Comparison of ENCODE assay signal across 1 cellular context in the genomic region with DNA sequence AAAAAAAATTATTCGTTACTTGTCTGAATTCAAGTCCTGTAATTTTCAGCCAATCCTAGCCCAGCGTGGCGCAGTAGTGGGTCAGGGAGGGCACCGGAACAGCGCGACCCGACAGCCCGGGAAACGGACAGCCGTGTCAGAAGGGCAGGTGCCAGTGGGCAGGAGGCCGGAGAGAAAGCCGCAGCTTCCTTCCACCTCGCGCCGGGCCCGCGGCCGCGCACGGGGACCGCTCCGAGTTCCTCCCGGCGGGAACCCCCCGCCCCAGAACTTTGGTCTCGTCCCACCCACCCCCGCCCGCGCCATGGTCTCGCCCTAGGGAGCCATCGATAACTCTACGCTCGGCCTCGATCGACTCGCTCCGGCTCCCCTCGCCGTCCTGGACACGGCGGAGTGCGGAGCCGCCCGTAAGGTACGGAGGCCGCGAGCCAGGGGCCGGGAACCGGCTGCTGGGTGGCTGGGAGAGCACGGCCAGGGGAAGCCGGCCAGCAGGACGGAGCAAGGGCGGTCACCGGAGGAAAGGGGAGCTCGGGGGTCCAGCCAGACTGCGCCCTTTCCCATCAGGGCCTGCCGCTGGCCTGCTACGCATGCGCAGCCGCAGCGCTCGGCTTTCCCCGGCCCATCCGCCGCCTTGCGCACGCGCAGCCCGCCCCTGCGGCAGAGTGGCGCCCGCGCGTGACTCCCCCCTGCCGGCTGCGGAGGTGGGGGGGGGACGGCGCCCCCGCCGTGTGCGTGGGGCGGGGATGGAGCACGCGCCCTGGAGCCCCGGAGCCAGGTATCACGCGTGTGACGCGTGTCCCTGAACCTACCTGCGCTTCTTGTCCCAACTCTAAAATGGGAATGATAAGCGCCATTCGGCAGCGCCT.
TF ChIP-seq lines count a peak whose summit lies in the region.

A gene with protein sequence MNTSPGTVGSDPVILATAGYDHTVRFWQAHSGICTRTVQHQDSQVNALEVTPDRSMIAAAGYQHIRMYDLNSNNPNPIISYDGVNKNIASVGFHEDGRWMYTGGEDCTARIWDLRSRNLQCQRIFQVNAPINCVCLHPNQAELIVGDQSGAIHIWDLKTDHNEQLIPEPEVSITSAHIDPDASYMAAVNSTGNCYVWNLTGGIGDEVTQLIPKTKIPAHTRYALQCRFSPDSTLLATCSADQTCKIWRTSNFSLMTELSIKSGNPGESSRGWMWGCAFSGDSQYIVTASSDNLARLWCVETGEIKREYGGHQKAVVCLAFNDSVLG (plus strand): TSS at position 351 of the 863 bp plus-strand sequence. CDS start 632 bp downstream, outside the sequence.

TF ChIP-seq in HepG2, 621 proteins besides CTCF, POLR2A, EP300 and RAD21 (continued from another document and continues in another):
- TF ChIP-seq, protein P1, sequence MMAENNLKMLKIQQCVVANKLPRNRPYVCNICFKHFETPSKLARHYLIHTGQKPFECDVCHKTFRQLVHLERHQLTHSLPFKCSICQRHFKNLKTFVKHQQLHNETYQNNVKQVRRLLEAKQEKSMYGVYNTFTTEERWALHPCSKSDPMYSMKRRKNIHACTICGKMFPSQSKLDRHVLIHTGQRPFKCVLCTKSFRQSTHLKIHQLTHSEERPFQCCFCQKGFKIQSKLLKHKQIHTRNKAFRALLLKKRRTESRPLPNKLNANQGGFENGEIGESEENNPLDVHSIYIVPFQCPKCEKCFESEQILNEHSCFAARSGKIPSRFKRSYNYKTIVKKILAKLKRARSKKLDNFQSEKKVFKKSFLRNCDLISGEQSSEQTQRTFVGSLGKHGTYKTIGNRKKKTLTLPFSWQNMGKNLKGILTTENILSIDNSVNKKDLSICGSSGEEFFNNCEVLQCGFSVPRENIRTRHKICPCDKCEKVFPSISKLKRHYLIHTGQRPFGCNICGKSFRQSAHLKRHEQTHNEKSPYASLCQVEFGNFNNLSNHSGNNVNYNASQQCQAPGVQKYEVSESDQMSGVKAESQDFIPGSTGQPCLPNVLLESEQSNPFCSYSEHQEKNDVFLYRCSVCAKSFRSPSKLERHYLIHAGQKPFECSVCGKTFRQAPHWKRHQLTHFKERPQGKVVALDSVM (CRISPR knock-in tag; IDR thresholded peaks at IDR 0.05): peak; percentile 64; the same call in 1 of the 2 replicates
- TF ChIP-seq, protein P2, sequence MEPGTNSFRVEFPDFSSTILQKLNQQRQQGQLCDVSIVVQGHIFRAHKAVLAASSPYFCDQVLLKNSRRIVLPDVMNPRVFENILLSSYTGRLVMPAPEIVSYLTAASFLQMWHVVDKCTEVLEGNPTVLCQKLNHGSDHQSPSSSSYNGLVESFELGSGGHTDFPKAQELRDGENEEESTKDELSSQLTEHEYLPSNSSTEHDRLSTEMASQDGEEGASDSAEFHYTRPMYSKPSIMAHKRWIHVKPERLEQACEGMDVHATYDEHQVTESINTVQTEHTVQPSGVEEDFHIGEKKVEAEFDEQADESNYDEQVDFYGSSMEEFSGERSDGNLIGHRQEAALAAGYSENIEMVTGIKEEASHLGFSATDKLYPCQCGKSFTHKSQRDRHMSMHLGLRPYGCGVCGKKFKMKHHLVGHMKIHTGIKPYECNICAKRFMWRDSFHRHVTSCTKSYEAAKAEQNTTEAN (CRISPR knock-in tag; conservative IDR thresholded peaks at IDR 0.05): no peak; the same call in 1 of the 2 replicates
- TF ChIP-seq, protein P3, sequence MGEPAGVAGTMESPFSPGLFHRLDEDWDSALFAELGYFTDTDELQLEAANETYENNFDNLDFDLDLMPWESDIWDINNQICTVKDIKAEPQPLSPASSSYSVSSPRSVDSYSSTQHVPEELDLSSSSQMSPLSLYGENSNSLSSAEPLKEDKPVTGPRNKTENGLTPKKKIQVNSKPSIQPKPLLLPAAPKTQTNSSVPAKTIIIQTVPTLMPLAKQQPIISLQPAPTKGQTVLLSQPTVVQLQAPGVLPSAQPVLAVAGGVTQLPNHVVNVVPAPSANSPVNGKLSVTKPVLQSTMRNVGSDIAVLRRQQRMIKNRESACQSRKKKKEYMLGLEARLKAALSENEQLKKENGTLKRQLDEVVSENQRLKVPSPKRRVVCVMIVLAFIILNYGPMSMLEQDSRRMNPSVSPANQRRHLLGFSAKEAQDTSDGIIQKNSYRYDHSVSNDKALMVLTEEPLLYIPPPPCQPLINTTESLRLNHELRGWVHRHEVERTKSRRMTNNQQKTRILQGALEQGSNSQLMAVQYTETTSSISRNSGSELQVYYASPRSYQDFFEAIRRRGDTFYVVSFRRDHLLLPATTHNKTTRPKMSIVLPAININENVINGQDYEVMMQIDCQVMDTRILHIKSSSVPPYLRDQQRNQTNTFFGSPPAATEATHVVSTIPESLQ (CRISPR knock-in tag; conservative IDR thresholded peaks at IDR 0.05): no peak
- TF ChIP-seq ZNF224 (CRISPR knock-in tag; IDR thresholded peaks at IDR 0.05) (peak; percentile 55), ZNF33A (CRISPR knock-in tag; IDR thresholded peaks at IDR 0.05; ENCODE audit: borderline replicate concordance) (no peak), DR1 (CRISPR knock-in tag; IDR thresholded peaks at IDR 0.05) (peak; percentile 58; the same call in 1 of the 2 replicates), NFE2 (CRISPR knock-in tag; IDR thresholded peaks at IDR 0.05) (no peak), KDM1A (CRISPR knock-in tag; IDR thresholded peaks at IDR 0.05) (no peak), SP1 (IDR thresholded peaks at IDR 0.05) (no peak), SP1 (CRISPR knock-in tag; IDR thresholded peaks at IDR 0.05) (0 out of 2 replicates have a peak, but pooled peaks have one; percentile 42), GABPB1 (CRISPR knock-in tag; IDR thresholded peaks at IDR 0.05) (peak; percentile 85), KMT2A (CRISPR knock-in tag; IDR thresholded peaks at IDR 0.05) (peak; percentile 59), DMAP1 (CRISPR knock-in tag; IDR thresholded peaks at IDR 0.05) (peak; percentile 76), HNRNPL (IDR thresholded peaks at IDR 0.05; ENCODE audit: low read depth, low read length) (no peak), CBFB (CRISPR knock-in tag; IDR thresholded peaks at IDR 0.05) (no peak), ZMYM4 (CRISPR knock-in tag; IDR thresholded peaks at IDR 0.05) (peak; percentile 81), ZNF234 (CRISPR knock-in tag; conservative IDR thresholded peaks at IDR 0.05) (no peak), ZNF343 (CRISPR knock-in tag; IDR thresholded peaks at IDR 0.05) (peak; percentile 70; the same call in 1 of the 2 replicates), SMAD1 (CRISPR knock-in tag; IDR thresholded peaks at IDR 0.05; ENCODE audit: borderline replicate concordance, low read depth) (peak; percentile 83; the same call in 1 of the 2 replicates), ARNT2 (CRISPR knock-in tag; IDR thresholded peaks at IDR 0.05; ENCODE audit: low read depth) (peak; percentile 52), JUND (CRISPR knock-in tag; IDR thresholded peaks at IDR 0.05) (no peak), MEF2D (CRISPR knock-in tag; IDR thresholded peaks at IDR 0.05) (0 out of 2 replicates have a peak, but pooled peaks have one; percentile 37), ZNF773 (CRISPR knock-in tag; IDR thresholded peaks at IDR 0.05; ENCODE audit: borderline replicate concordance) (no peak), MAZ (IDR thresholded peaks at IDR 0.05; ENCODE audit: borderline replicate concordance, low read depth, low read length) (0 out of 2 replicates have a peak, but pooled peaks have one; percentile 21), MAZ (CRISPR knock-in tag; IDR thresholded peaks at IDR 0.05; ENCODE audit: low read depth) (peak; percentile 85), TOPORS (CRISPR knock-in tag; IDR thresholded peaks at IDR 0.05) (peak; percentile 72), CEBPB (IDR thresholded peaks at IDR 0.05; ENCODE audit: borderline replicate concordance, low read depth, low read length) (no peak), ZFP37 (CRISPR knock-in tag; IDR thresholded peaks at IDR 0.05; ENCODE audit: borderline replicate concordance) (no peak), ZNF777 (CRISPR knock-in tag; IDR thresholded peaks at IDR 0.05) (no peak), ATF7-NPFF (CRISPR knock-in tag; IDR thresholded peaks at IDR 0.05; ENCODE audit: low read depth) (0 out of 2 replicates have a peak, but pooled peaks have one; percentile 65), REXO4 (CRISPR knock-in tag; IDR thresholded peaks at IDR 0.05; ENCODE audit: borderline replicate concordance) (no peak), ARNT (IDR thresholded peaks at IDR 0.05) (no peak)
- TF ChIP-seq, protein P4, sequence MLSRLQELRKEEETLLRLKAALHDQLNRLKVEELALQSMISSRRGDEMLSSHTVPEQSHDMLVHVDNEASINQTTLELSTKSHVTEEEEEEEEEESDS (CRISPR knock-in tag; IDR thresholded peaks at IDR 0.05; ENCODE audit: borderline replicate concordance): peak; percentile 45; the same call in 1 of the 2 replicates
- TF ChIP-seq, protein P5, sequence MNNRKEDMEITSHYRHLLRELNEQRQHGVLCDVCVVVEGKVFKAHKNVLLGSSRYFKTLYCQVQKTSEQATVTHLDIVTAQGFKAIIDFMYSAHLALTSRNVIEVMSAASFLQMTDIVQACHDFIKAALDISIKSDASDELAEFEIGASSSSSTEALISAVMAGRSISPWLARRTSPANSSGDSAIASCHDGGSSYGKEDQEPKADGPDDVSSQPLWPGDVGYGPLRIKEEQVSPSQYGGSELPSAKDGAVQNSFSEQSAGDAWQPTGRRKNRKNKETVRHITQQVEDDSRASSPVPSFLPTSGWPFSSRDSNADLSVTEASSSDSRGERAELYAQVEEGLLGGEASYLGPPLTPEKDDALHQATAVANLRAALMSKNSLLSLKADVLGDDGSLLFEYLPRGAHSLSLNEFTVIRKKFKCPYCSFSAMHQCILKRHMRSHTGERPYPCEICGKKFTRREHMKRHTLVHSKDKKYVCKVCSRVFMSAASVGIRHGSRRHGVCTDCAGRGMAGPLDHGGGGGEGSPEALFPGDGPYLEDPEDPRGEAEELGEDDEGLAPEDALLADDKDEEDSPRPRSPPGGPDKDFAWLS (CRISPR knock-in tag; IDR thresholded peaks at IDR 0.05; ENCODE audit: borderline replicate concordance): no peak
- TF ChIP-seq, protein P6, sequence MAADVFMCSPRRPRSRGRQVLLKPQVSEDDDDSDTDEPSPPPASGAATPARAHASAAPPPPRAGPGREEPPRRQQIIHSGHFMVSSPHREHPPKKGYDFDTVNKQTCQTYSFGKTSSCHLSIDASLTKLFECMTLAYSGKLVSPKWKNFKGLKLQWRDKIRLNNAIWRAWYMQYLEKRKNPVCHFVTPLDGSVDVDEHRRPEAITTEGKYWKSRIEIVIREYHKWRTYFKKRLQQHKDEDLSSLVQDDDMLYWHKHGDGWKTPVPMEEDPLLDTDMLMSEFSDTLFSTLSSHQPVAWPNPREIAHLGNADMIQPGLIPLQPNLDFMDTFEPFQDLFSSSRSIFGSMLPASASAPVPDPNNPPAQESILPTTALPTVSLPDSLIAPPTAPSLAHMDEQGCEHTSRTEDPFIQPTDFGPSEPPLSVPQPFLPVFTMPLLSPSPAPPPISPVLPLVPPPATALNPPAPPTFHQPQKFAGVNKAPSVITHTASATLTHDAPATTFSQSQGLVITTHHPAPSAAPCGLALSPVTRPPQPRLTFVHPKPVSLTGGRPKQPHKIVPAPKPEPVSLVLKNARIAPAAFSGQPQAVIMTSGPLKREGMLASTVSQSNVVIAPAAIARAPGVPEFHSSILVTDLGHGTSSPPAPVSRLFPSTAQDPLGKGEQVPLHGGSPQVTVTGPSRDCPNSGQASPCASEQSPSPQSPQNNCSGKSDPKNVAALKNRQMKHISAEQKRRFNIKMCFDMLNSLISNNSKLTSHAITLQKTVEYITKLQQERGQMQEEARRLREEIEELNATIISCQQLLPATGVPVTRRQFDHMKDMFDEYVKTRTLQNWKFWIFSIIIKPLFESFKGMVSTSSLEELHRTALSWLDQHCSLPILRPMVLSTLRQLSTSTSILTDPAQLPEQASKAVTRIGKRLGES (CRISPR knock-in tag; IDR thresholded peaks at IDR 0.05; ENCODE audit: borderline replicate concordance): peak; percentile 39; the same call in 1 of the 2 replicates
- TF ChIP-seq, protein P7, sequence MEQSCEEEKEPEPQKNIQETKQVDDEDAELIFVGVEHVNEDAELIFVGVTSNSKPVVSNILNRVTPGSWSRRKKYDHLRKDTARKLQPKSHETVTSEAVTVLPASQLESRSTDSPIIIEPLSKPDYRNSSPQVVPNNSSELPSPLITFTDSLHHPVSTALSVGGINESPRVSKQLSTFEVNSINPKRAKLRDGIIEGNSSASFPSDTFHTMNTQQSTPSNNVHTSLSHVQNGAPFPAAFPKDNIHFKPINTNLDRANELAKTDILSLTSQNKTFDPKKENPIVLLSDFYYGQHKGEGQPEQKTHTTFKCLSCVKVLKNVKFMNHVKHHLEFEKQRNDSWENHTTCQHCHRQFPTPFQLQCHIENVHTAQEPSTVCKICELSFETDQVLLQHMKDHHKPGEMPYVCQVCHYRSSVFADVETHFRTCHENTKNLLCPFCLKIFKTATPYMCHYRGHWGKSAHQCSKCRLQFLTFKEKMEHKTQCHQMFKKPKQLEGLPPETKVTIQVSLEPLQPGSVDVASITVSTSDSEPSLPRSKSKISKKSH (CRISPR knock-in tag; IDR thresholded peaks at IDR 0.05; ENCODE audit: borderline replicate concordance): no peak
- TF ChIP-seq, protein P8, sequence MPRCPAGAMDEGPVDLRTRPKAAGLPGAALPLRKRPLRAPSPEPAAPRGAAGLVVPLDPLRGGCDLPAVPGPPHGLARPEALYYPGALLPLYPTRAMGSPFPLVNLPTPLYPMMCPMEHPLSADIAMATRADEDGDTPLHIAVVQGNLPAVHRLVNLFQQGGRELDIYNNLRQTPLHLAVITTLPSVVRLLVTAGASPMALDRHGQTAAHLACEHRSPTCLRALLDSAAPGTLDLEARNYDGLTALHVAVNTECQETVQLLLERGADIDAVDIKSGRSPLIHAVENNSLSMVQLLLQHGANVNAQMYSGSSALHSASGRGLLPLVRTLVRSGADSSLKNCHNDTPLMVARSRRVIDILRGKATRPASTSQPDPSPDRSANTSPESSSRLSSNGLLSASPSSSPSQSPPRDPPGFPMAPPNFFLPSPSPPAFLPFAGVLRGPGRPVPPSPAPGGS (CRISPR knock-in tag; IDR thresholded peaks at IDR 0.05): peak; percentile 86
- TF ChIP-seq, protein P9, sequence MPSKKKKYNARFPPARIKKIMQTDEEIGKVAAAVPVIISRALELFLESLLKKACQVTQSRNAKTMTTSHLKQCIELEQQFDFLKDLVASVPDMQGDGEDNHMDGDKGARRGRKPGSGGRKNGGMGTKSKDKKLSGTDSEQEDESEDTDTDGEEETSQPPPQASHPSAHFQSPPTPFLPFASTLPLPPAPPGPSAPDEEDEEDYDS (CRISPR knock-in tag; IDR thresholded peaks at IDR 0.05): no peak
- TF ChIP-seq, protein P10, sequence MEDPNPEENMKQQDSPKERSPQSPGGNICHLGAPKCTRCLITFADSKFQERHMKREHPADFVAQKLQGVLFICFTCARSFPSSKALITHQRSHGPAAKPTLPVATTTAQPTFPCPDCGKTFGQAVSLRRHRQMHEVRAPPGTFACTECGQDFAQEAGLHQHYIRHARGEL (CRISPR knock-in tag; IDR thresholded peaks at IDR 0.05): peak; percentile 28; the same call in 1 of the 2 replicates
- TF ChIP-seq, protein P11, sequence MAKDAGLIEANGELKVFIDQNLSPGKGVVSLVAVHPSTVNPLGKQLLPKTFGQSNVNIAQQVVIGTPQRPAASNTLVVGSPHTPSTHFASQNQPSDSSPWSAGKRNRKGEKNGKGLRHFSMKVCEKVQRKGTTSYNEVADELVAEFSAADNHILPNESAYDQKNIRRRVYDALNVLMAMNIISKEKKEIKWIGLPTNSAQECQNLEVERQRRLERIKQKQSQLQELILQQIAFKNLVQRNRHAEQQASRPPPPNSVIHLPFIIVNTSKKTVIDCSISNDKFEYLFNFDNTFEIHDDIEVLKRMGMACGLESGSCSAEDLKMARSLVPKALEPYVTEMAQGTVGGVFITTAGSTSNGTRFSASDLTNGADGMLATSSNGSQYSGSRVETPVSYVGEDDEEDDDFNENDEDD (CRISPR knock-in tag; IDR thresholded peaks at IDR 0.05; ENCODE audit: borderline replicate concordance): 0 out of 2 replicates have a peak, but pooled peaks have one; percentile 17
